Comparison of ENCODE assay signal across 20 cellular contexts in the genomic region with DNA sequence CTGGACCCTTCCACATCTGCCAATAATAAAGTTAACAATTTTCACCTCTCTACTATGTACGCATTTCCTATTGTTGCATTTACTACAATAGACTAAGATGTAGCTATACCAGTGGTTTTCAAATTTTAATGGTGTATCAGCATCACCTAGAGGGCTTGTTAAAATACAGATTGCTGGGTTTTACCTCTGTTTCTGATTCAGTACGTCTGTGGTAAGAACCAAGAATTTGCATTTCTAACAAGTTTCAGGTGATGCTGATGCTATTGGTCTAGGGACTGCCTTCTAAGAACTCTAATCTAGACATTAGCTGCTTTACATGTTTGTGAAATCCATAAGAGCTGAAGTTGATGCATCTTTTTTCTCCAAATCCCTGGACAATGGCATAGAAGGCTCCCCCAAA. TPM values are rescaled to one million over a fixed set of nuclear protein-coding genes. Genes with fewer than 3 reads are reported as not detected.
A peak's percentile ranks its signal among the peaks of the same experiment; 100 is the strongest.
DNase-seq lines count a peak whose midpoint lies in the region; ATAC-seq and TF ChIP-seq lines count a peak whose summit lies in the region.
"Had no signal": no experiment of that assay in that cellular context is flagged by ENCODE, and none has a peak within 500 bp of the region (broad histone marks: within the 10 kb centered on the region; RNA-seq: fewer than 3 reads in every experiment).

No MANE protein-coding gene starts in this region.

- H3K9me3 ChIP-seq in OCI-LY3 (ENCODE audit: insufficient read depth, low read length): no peaks in the 10 kb centered on the region
- no peaks in the 10 kb centered on the region for H3K9me3 ChIP-seq in A673 (ENCODE audit: low read depth, low read length, poor library complexity, severe bottlenecking)
- H3K9me3 ChIP-seq: Caco-2 had no signal

- ATAC-seq in GM18858 (IDR thresholded peaks at IDR 0.05; ENCODE audit: unreplicated experiment): peak; percentile 51
- ATAC-seq in GM21423 (IDR thresholded peaks at IDR 0.05; ENCODE audit: unreplicated experiment): peak; percentile 74
- ATAC-seq in HG03159 (IDR thresholded peaks at IDR 0.05; ENCODE audit: unreplicated experiment): peak; percentile 52
- no peak for ATAC-seq in HG02798 (IDR thresholded peaks at IDR 0.05; ENCODE audit: poor library complexity, unreplicated experiment)
- ATAC-seq: GM23338 had no signal

- peaks cover 6% of the 10 kb centered on the region for H3K4me1 ChIP-seq in OCI-LY3 (ENCODE audit: low read length)
- no peaks in the 10 kb centered on the region for H3K4me1 ChIP-seq in A673 (ENCODE audit: insufficient read depth, low read length, poor library complexity, severe bottlenecking)
- H3K4me1 ChIP-seq: Caco-2 had no signal

- no TSS peak for BruUV-seq in A673 (replicated peaks; lab: Mats Ljungman, UMichigan)

- no peak overlapping the region; the same call in 1 of the 2 replicates for H2AFZ ChIP-seq in OCI-LY3 (ENCODE audit: low read depth, low read length)
- H2AFZ ChIP-seq: GM23338 had no signal

- peak overlapping the region; percentile 28 for H3K4me2 ChIP-seq in OCI-LY3 (ENCODE audit: low read length)
- H3K4me2 ChIP-seq: GM23338 had no signal

- TF ChIP-seq CTCF in OCI-LY3 (IDR thresholded peaks at IDR 0.05; ENCODE audit: low read depth, low read length) (peak; percentile 36; the same call in 1 of the 2 replicates), A673 (conservative IDR thresholded peaks at IDR 0.05; ENCODE audit: low read depth, low read length) (no peak)

- no peak overlapping the region for H3K27ac ChIP-seq in OCI-LY3 (ENCODE audit: low read length)
- H3K27ac ChIP-seq in A673 (ENCODE audit: low read depth, low read length, poor library complexity, severe bottlenecking): no peak overlapping the region

- no peaks in the 10 kb centered on the region for H3K79me2 ChIP-seq in OCI-LY3 (ENCODE audit: low read length)

- H3K9ac ChIP-seq in OCI-LY3 (ENCODE audit: low read length): no peak overlapping the region

- H3K36me3 ChIP-seq in OCI-LY3 (replicated peaks; ENCODE audit: low read depth, low read length) (no peaks in the 10 kb centered on the region), A673 (ENCODE audit: insufficient read depth, low read length, poor library complexity, severe bottlenecking) (no peaks in the 10 kb centered on the region)

- H4K20me1 ChIP-seq in OCI-LY3 (ENCODE audit: insufficient read depth, low read length): no peaks in the 10 kb centered on the region

- 0 out of 2 replicates have a peak, but pooled peaks cover 9% of the 10 kb centered on the region for H3K27me3 ChIP-seq in OCI-LY3 (ENCODE audit: low read depth, low read length)
- peaks cover 4% of the 10 kb centered on the region for H3K27me3 ChIP-seq in A673 (replicated peaks; ENCODE audit: insufficient read depth, low read depth, low read length, poor library complexity)

- POLR2A ChIA-PET in A673 (lab: Charles Lee; ENCODE audit: low non-redundant PET): no interaction called here

- no peak for DNase-seq in A673 (ENCODE audit: low spot score)
- DNase-seq in activated gamma-delta T cell (lab: John Stamatoyannopoulos, UW): no peak
- DNase-seq in H4 (ENCODE audit: low spot score): no peak
- DNase-seq: Caco-2; CD4-positive, CD25-positive, alpha-beta regulatory T cell; DMS153; Kasumi-1; NCI-H1105; NCI-H187; NCI-H345; NCI-H526; NK-92 treated with Interleukin-12 subunit alpha and Interleukin-12 subunit beta, amount 100 ng/mL, for 24 hours; RPMI8226; T-helper 2 cell had no signal

- H3K4me3 ChIP-seq in OCI-LY3 (ENCODE audit: low read length) (no peak overlapping the region), A673 (ENCODE audit: low read depth, low read length, poor library complexity, severe bottlenecking) (no peak overlapping the region)
- H3K4me3 ChIP-seq: GM23338 had no signal

- intact Hi-C loops in A673 (cut with micrococcal nuclease; ENCODE audit: unreplicated experiment): no loop called here

- CTCF ChIA-PET in A673 (lab: Charles Lee): no interaction called here

RNA-seq across cellular contexts. Expression of gene ERICH3, which starts 59.7 kb away (rescaled TPM):
- not detected in 2 replicates for total RNA-seq in A673 (2021)
- 0.29 TPM in 1 of 2 replicates, not detected in the other for total RNA-seq in H4 (2014; rRNA removed; shearing (Covaris generic))
- total RNA-seq: Caco-2; CD4-positive, CD25-positive, alpha-beta regulatory T cell; GM23338 had no signal
